ENCODE assay signal across 28 cellular contexts in genomic region chr4:62500296-62500695, GRCh38.
"Had no signal": no experiment of that assay in that cellular context is flagged by ENCODE, and none has a peak within 500 bp of the region (broad histone marks: within the 10 kb centered on the region; RNA-seq: fewer than 3 reads in every experiment).

No MANE protein-coding gene starts in this region.

- H3K4me3 ChIP-seq: coronary artery, dorsolateral prefrontal cortex, esophagus muscularis mucosa, gastroesophageal sphincter, heart right ventricle had no signal

- H3K27me3 ChIP-seq: brain microvascular endothelial cell, dorsolateral prefrontal cortex, esophagus muscularis mucosa, foreskin keratinocyte, gastroesophageal sphincter, heart right ventricle had no signal

- H3K9me3 ChIP-seq: esophagus muscularis mucosa, gastroesophageal sphincter, heart right ventricle had no signal

- DNase-seq: activated CD4-positive, alpha-beta memory T cell treated with anti-CD3 and anti-CD28 coated beads for 36 hours; activated CD4-positive, alpha-beta T cell treated with anti-CD3 and anti-CD28 coated beads for 36 hours; activated CD4-positive, alpha-beta T cell treated with anti-CD3 and anti-CD28 coated beads, Interleukin-2, amount 10 ng/mL, durations not matched to agents 24 days and 14 days; activated CD4-positive, CD25-positive, alpha-beta regulatory T cell; activated CD4-positive, CD25-positive, alpha-beta regulatory T cell treated with anti-CD3 and anti-CD28 coated beads, Interleukin-2, amount 50 U/mL, for 72 hours; activated CD8-positive, alpha-beta memory T cell treated with anti-CD3 and anti-CD28 coated beads, Interleukin-2, amount 10 ng/mL, durations not matched to agents 7 days and 5 days; activated CD8-positive, alpha-beta memory T cell treated with anti-CD3 and anti-CD28 coated beads, Interleukin-2, amount 50 U/mL, for 4 hours; activated CD8-positive, alpha-beta T cell treated with anti-CD3 and anti-CD28 coated beads, Interleukin-2, amount 10 ng/mL, durations not matched to agents 7 days and 5 days; activated effector memory CD4-positive, alpha-beta T cell treated with anti-CD3 and anti-CD28 coated beads, Interleukin-2, amount 50 U/mL, for 16 hours; activated naive CD4-positive, alpha-beta T cell treated with anti-CD3 and anti-CD28 coated beads for 36 hours; activated naive CD8-positive, alpha-beta T cell treated with anti-CD3 and anti-CD28 coated beads for 36 hours; activated T-cell treated with anti-CD3 and anti-CD28 coated beads, Interleukin-2, amount 50 U/mL, for 1 hour; activated T-cell treated with anti-CD3 and anti-CD28 coated beads, Interleukin-2, amount 50 U/mL, for 48 hours; brain microvascular endothelial cell; dorsolateral prefrontal cortex; effector memory CD4-positive, alpha-beta T cell; endodermal cell; erythroblast; foreskin keratinocyte; heart right ventricle; T-helper 1 cell; T-helper 17 cell; T1000 had no signal

- ATAC-seq: activated CD4-positive, alpha-beta T cell treated with anti-CD3 and anti-CD28 coated beads for 36 hours; activated CD8-positive, alpha-beta memory T cell treated with anti-CD3 and anti-CD28 coated beads, Interleukin-2, amount 10 ng/mL, durations not matched to agents 7 days and 5 days; activated CD8-positive, alpha-beta T cell treated with anti-CD3 and anti-CD28 coated beads, Interleukin-2, amount 10 ng/mL, durations not matched to agents 7 days and 5 days; foreskin keratinocyte; gastroesophageal sphincter; heart right ventricle; T-helper 17 cell had no signal

- FAIRE-seq: astrocyte, bronchial epithelial cell had no signal

- H3K4me1 ChIP-seq: esophagus muscularis mucosa, foreskin keratinocyte, gastroesophageal sphincter, heart right ventricle had no signal

- H3K36me3 ChIP-seq: brain microvascular endothelial cell, esophagus muscularis mucosa, gastroesophageal sphincter, heart right ventricle had no signal

- H3K27ac ChIP-seq: brain microvascular endothelial cell, coronary artery, dorsolateral prefrontal cortex, esophagus muscularis mucosa, foreskin keratinocyte, gastroesophageal sphincter, heart right ventricle had no signal
